In genomic region chr12:49792181-49792970, GRCh38 we compare ENCODE assay signal across 19 cellular contexts.
"Had no signal": no experiment of that assay in that cellular context is flagged by ENCODE, and none has a peak within 500 bp of the region (broad histone marks: within the 10 kb centered on the region; RNA-seq: fewer than 3 reads in every experiment).

No MANE protein-coding gene starts in this region.

- ATAC-seq: left colon, psoas muscle had no signal

- H3K9me3 Mint-ChIP-seq: neural progenitor cell had no signal

- H3K4me1 Mint-ChIP-seq: natural killer cell, neural progenitor cell had no signal

- H3K27me3 ChIP-seq: hepatocyte, neural progenitor cell, stomach had no signal

- DNase-seq: cerebellar nuclear complex; dermis blood vessel endothelial cell; foreskin melanocyte; left colon; mammary epithelial cell; natural killer cell; occipital lobe; psoas muscle; retina; small intestine; stimulated activated CD4-positive, alpha-beta T cell treated with anti-CD3 and anti-CD28 coated beads, Interleukin-12 subunit alpha, Interleukin-12 subunit beta, amount 100 ng/mL, for 4 hours; stimulated activated naive CD4-positive, alpha-beta T cell; stomach; substantia nigra; trophoblast cell had no signal

- H3K4me3 Mint-ChIP-seq: natural killer cell, neural progenitor cell had no signal

- H3K36me3 Mint-ChIP-seq: natural killer cell had no signal

- H3K4me3 ChIP-seq: hepatocyte, neural progenitor cell, psoas muscle, stomach, thoracic aorta had no signal

- H3K4me1 ChIP-seq: neural progenitor cell, parathyroid adenoma, psoas muscle, stomach had no signal

- H3K9me3 ChIP-seq: stomach, thoracic aorta had no signal

- H3K27ac Mint-ChIP-seq: natural killer cell, neural progenitor cell had no signal

- H3K27ac ChIP-seq: hepatocyte, neural progenitor cell, parathyroid adenoma, psoas muscle, stomach, thoracic aorta had no signal
